ENCODE assay signal across 12 cellular contexts in genomic region chr16:88855176-88855575, GRCh38. TPM values are rescaled to one million over a fixed set of nuclear protein-coding genes. Genes with fewer than 3 reads are reported as not detected.
DNase-seq lines count a peak whose midpoint lies in the region; ATAC-seq and TF ChIP-seq lines count a peak whose summit lies in the region.
"Had no signal": no experiment of that assay in that cellular context is flagged by ENCODE, and none has a peak within 500 bp of the region (broad histone marks: within the 10 kb centered on the region; RNA-seq: fewer than 3 reads in every experiment).

No MANE protein-coding gene starts in this region.

- H3K4ac ChIP-seq in H9 (ENCODE audit: low read depth, low read length): no peak overlapping the region

- intact Hi-C loops in activated T-helper 2 cell treated with anti-CD3 and anti-CD28 coated beads, Interferon-gamma antibody, Interleukin-2, Interleukin-4, amounts not matched to agents 10 μg/mL and 5 μg/mL and 100 μg/mL, durations not matched to agents 14 hours and 24 hours and 36 hours (cut with micrococcal nuclease): no loop called here

- H3K36me3 Mint-ChIP-seq in H9 (ENCODE audit: insufficient read depth in 1 of 3, low read depth in 3 of 3): peaks cover 19 to 37% (median 26%) of the 10 kb centered on the region in 3 experiments
- peaks cover 9% of the 10 kb centered on the region for H3K36me3 Mint-ChIP-seq in activated T-helper 2 cell treated with anti-CD3 and anti-CD28 coated beads, Interferon-gamma antibody, Interleukin-2, Interleukin-4, amounts not matched to agents 10 μg/mL and 5 μg/mL and 100 μg/mL, durations not matched to agents 14 hours and 24 hours and 36 hours (ENCODE audit: low read depth)
- peaks cover 0 to 20% (median 0%) of the 10 kb centered on the region in 3 donors for H3K36me3 Mint-ChIP-seq in naive thymus-derived CD8-positive, alpha-beta T cell

- H2BK12ac ChIP-seq in H9 (ENCODE audit: insufficient read length, low read depth, low read length): no peak overlapping the region

- no peak overlapping the region for H3T11ph ChIP-seq in H9 (ENCODE audit: low read length)

- no peaks in the 10 kb centered on the region for H3K27me3 ChIP-seq in H9 (ENCODE audit: insufficient read depth, low read length)

- no peak overlapping the region for H4K8ac ChIP-seq in H9 (replicated peaks; ENCODE audit: insufficient read length, low read depth, low read length)

- H2AFZ ChIP-seq in H9 (ENCODE audit: low read length): no peak overlapping the region

- no peak overlapping the region for H3K14ac ChIP-seq in H9 (ENCODE audit: insufficient read depth, low read length)

- peak; percentile 53 for DNase-seq in CD1c-positive myeloid dendritic cell (ENCODE audit: extremely low spot score)
- no peak for DNase-seq in H9
- DNase-seq in activated T-helper 2 cell treated with anti-CD3 and anti-CD28 coated beads, Interferon-gamma antibody, Interleukin-2, Interleukin-4, amounts not matched to agents 10 μg/mL and 5 μg/mL and 100 μg/mL, durations not matched to agents 14 hours and 24 hours and 36 hours (ENCODE audit: low spot score): no peak
- DNase-seq in naive thymus-derived CD8-positive, alpha-beta T cell: peak in 1 of 10 donors; percentile 7
- no peak for DNase-seq in GM10248 (ENCODE audit: extremely low spot score)
- no peak for DNase-seq in NCI-H146 treated with DMSO at 0.1 percent for 48 hours (lab: John Stamatoyannopoulos, UW; ENCODE audit: unreplicated experiment)
- DNase-seq in central memory CD4-positive, alpha-beta T cell: no peak
- DNase-seq: NCI-H1436, psoas muscle had no signal

- no peaks in the 10 kb centered on the region for H3K79me2 ChIP-seq in H9 (ENCODE audit: insufficient read depth, low read length)

- no peak overlapping the region for H3K18ac ChIP-seq in H9 (ENCODE audit: insufficient read length, low read depth, low read length)

- H3K23ac ChIP-seq in H9 (ENCODE audit: insufficient read length, low read depth, low read length): no peak overlapping the region

- POLR2A ChIA-PET in naive thymus-derived CD8-positive, alpha-beta T cell (lab: Charles Lee): interaction anchor here (0.7 kb wide), 1 partner anchor 43 kb away, joined by 4 read pairs; the partner anchor contains the start of gene APRT
- POLR2A ChIA-PET in GM10248 (lab: Yijun Ruan, JAX): interaction anchor here (0.6 to 1.0 kb wide), 2 partner anchors 44 to 83 kb away, joined by 3 to 4 read pairs; no protein-coding TSS in a partner anchor

- H4K20me1 ChIP-seq in H9 (ENCODE audit: control insufficient read depth, insufficient read depth, insufficient read length): no peaks in the 10 kb centered on the region

- peak overlapping the region; percentile 34 to 57; a peak in 4 of 5 replicates for H3K4me3 Mint-ChIP-seq in H9
- peak overlapping the region; percentile 60 for H3K4me3 Mint-ChIP-seq in activated T-helper 2 cell treated with anti-CD3 and anti-CD28 coated beads, Interferon-gamma antibody, Interleukin-2, Interleukin-4, amounts not matched to agents 10 μg/mL and 5 μg/mL and 100 μg/mL, durations not matched to agents 14 hours and 24 hours and 36 hours (ENCODE audit: low read depth)
- peak overlapping the region; percentile 55 to 96 (median 80) for H3K4me3 Mint-ChIP-seq in naive thymus-derived CD8-positive, alpha-beta T cell

- TF ChIP-seq CTCF in H9 (conservative IDR thresholded peaks at IDR 0.05) (no peak), GM10248 (IDR thresholded peaks at IDR 0.05; ENCODE audit: control extremely low read depth, extremely low read depth, low read depth, missing control alignments) (no peak)

- H3K4me2 ChIP-seq in H9 (ENCODE audit: insufficient read depth, insufficient read length, low read length): no peak overlapping the region

- no peaks in the 10 kb centered on the region for H3K27me3 Mint-ChIP-seq in H9 (ENCODE audit: low read depth)
- no peaks in the 10 kb centered on the region for H3K27me3 Mint-ChIP-seq in activated T-helper 2 cell treated with anti-CD3 and anti-CD28 coated beads, Interferon-gamma antibody, Interleukin-2, Interleukin-4, amounts not matched to agents 10 μg/mL and 5 μg/mL and 100 μg/mL, durations not matched to agents 14 hours and 24 hours and 36 hours (ENCODE audit: low read depth)
- no peaks in the 10 kb centered on the region for H3K27me3 Mint-ChIP-seq in naive thymus-derived CD8-positive, alpha-beta T cell

- no peak overlapping the region for H4K5ac ChIP-seq in H9 (ENCODE audit: insufficient read length, low read depth, low read length)

- CTCF ChIA-PET in GM10248 (lab: Yijun Ruan, JAX): interaction anchor here (0.9 to 1.3 kb wide), 2 partner anchors 40 to 43 kb away, joined by 3 to 4 read pairs; partner anchors contain the start of gene APRT

- no peak overlapping the region for H3K27ac ChIP-seq in H9 (ENCODE audit: insufficient read length, low read depth, low read length)
- H3K27ac ChIP-seq: psoas muscle had no signal

- no peak overlapping the region for H2BK120ac ChIP-seq in H9 (ENCODE audit: low read depth, low read length, poor library complexity, severe bottlenecking)

- WGBS in H9 (ENCODE audit: extremely low coverage, insufficient read length, low lambda C conversion rate): 100% methylated on average over 1 of the region's 8 CpGs

- H2BK20ac ChIP-seq in H9 (ENCODE audit: low read depth, low read length, poor library complexity, severe bottlenecking): no peak overlapping the region

- H3K4me1 ChIP-seq in H9 (ENCODE audit: insufficient read depth, low read length): no peaks in the 10 kb centered on the region

- H3K23me2 ChIP-seq in H9 (ENCODE audit: insufficient read length, low read depth, low read length, poor library complexity, severe bottlenecking): peaks cover 8% of the 10 kb centered on the region

- peaks cover 9 to 18% of the 10 kb centered on the region in 2 experiments for H3K4me1 Mint-ChIP-seq in H9
- peaks cover 14% of the 10 kb centered on the region for H3K4me1 Mint-ChIP-seq in activated T-helper 2 cell treated with anti-CD3 and anti-CD28 coated beads, Interferon-gamma antibody, Interleukin-2, Interleukin-4, amounts not matched to agents 10 μg/mL and 5 μg/mL and 100 μg/mL, durations not matched to agents 14 hours and 24 hours and 36 hours (ENCODE audit: low read depth)
- peaks cover 22 to 48% (median 33%) of the 10 kb centered on the region in 4 donors for H3K4me1 Mint-ChIP-seq in naive thymus-derived CD8-positive, alpha-beta T cell

- no peak overlapping the region for H2BK15ac ChIP-seq in H9 (ENCODE audit: low read depth, low read length)

- no peak overlapping the region for H3K56ac ChIP-seq in H9 (ENCODE audit: insufficient read length, low read depth, low read length)

- H3K9me3 ChIP-seq in H9 (ENCODE audit: control insufficient read depth, low read depth, low read length): no peaks in the 10 kb centered on the region
- H3K9me3 ChIP-seq: psoas muscle had no signal

- no peak overlapping the region for H3K27ac Mint-ChIP-seq in H9
- peak overlapping the region; percentile 31 for H3K27ac Mint-ChIP-seq in activated T-helper 2 cell treated with anti-CD3 and anti-CD28 coated beads, Interferon-gamma antibody, Interleukin-2, Interleukin-4, amounts not matched to agents 10 μg/mL and 5 μg/mL and 100 μg/mL, durations not matched to agents 14 hours and 24 hours and 36 hours
- peak overlapping the region; percentile 24 to 91 (median 84) for H3K27ac Mint-ChIP-seq in naive thymus-derived CD8-positive, alpha-beta T cell

- no peaks in the 10 kb centered on the region for H3K79me1 ChIP-seq in H9 (ENCODE audit: insufficient read depth, low read depth, low read length, poor library complexity, severe bottlenecking)

- no peak overlapping the region for H4K91ac ChIP-seq in H9 (ENCODE audit: insufficient read length, low read depth, low read length)

- no peak overlapping the region for H3K9ac ChIP-seq in H9 (ENCODE audit: extremely low read depth, insufficient read length, low read length)

- no peak overlapping the region for H2AK5ac ChIP-seq in H9 (ENCODE audit: insufficient read length, low read length)

- H3K9me3 Mint-ChIP-seq in H9: peaks cover 0 to 6% of the 10 kb centered on the region in 2 experiments; a peak in 2 of 5 replicates
- no peaks in the 10 kb centered on the region for H3K9me3 Mint-ChIP-seq in activated T-helper 2 cell treated with anti-CD3 and anti-CD28 coated beads, Interferon-gamma antibody, Interleukin-2, Interleukin-4, amounts not matched to agents 10 μg/mL and 5 μg/mL and 100 μg/mL, durations not matched to agents 14 hours and 24 hours and 36 hours
- no peaks in the 10 kb centered on the region for H3K9me3 Mint-ChIP-seq in naive thymus-derived CD8-positive, alpha-beta T cell

- H2BK5ac ChIP-seq in H9 (ENCODE audit: insufficient read length, low read length): no peak overlapping the region

- no peak for ATAC-seq in naive thymus-derived CD8-positive, alpha-beta T cell
- no peak for ATAC-seq in GM21717 (IDR thresholded peaks at IDR 0.05; ENCODE audit: unreplicated experiment)
- ATAC-seq: psoas muscle had no signal

RNA-seq across cellular contexts. Expression of gene GALNS, which starts 1.6 kb away (rescaled TPM):
- total RNA-seq in H9 (2021): 20.0 and 20.3 TPM in 2 replicates
- 26.1 and 27.8 TPM in 2 replicates for total RNA-seq in activated T-helper 2 cell treated with anti-CD3 and anti-CD28 coated beads, Interferon-gamma antibody, Interleukin-2, Interleukin-4, amounts not matched to agents 10 μg/mL and 5 μg/mL and 100 μg/mL, durations not matched to agents 14 hours and 24 hours and 36 hours
- 10 to 100 TPM; 48.6 to 53.5 TPM for total RNA-seq in naive thymus-derived CD8-positive, alpha-beta T cell
- polyA plus RNA-seq in naive thymus-derived CD8-positive, alpha-beta T cell: 10 to 100 TPM in 2 of 3 donors, 1 to 10 TPM in 1; 7.8 to 11.9 (median 11.8) TPM

RNA-seq across cellular contexts. Expression of gene TRAPPC2L, which starts 1.8 kb away (rescaled TPM):
- total RNA-seq in H9 (2021): 90.3 and 102 TPM in 2 replicates
- total RNA-seq in activated T-helper 2 cell treated with anti-CD3 and anti-CD28 coated beads, Interferon-gamma antibody, Interleukin-2, Interleukin-4, amounts not matched to agents 10 μg/mL and 5 μg/mL and 100 μg/mL, durations not matched to agents 14 hours and 24 hours and 36 hours: 56.5 and 57.5 TPM in 2 replicates
- 10 to 100 TPM; 70.0 to 76.3 TPM for total RNA-seq in naive thymus-derived CD8-positive, alpha-beta T cell
- polyA plus RNA-seq in naive thymus-derived CD8-positive, alpha-beta T cell: 10 to 100 TPM; 81.8 to 86.5 (median 82.1) TPM

RNA-seq across cellular contexts. Expression of gene PABPN1L, which starts 11.3 kb away (rescaled TPM):
- total RNA-seq in H9 (2021): not detected in 2 replicates
- total RNA-seq in activated T-helper 2 cell treated with anti-CD3 and anti-CD28 coated beads, Interferon-gamma antibody, Interleukin-2, Interleukin-4, amounts not matched to agents 10 μg/mL and 5 μg/mL and 100 μg/mL, durations not matched to agents 14 hours and 24 hours and 36 hours: not detected in 2 replicates
- not detected for total RNA-seq in naive thymus-derived CD8-positive, alpha-beta T cell
- not detected for polyA plus RNA-seq in naive thymus-derived CD8-positive, alpha-beta T cell
- total RNA-seq: activated CD8-positive, alpha-beta memory T cell treated with anti-CD3 and anti-CD28 coated beads for 36 hours; lower leg skin; psoas muscle had no signal
- polyA plus RNA-seq: psoas muscle had no signal

RNA-seq across cellular contexts. Expression of gene APRT, which starts 43.4 kb away (rescaled TPM):
- 246 and 254 TPM in 2 replicates for total RNA-seq in H9 (2021)
- 294 and 300 TPM in 2 replicates for total RNA-seq in activated T-helper 2 cell treated with anti-CD3 and anti-CD28 coated beads, Interferon-gamma antibody, Interleukin-2, Interleukin-4, amounts not matched to agents 10 μg/mL and 5 μg/mL and 100 μg/mL, durations not matched to agents 14 hours and 24 hours and 36 hours
- total RNA-seq in naive thymus-derived CD8-positive, alpha-beta T cell: 100 to 1,000 TPM; 174 to 183 TPM
- polyA plus RNA-seq in naive thymus-derived CD8-positive, alpha-beta T cell: 100 to 1,000 TPM; 428 to 492 (median 431) TPM

RNA-seq across cellular contexts. Expression of gene CDT1, which starts 51.6 kb away (rescaled TPM):
- 74.1 and 79.7 TPM in 2 replicates for total RNA-seq in H9 (2021)
- 79.9 and 90.9 TPM in 2 replicates for total RNA-seq in activated T-helper 2 cell treated with anti-CD3 and anti-CD28 coated beads, Interferon-gamma antibody, Interleukin-2, Interleukin-4, amounts not matched to agents 10 μg/mL and 5 μg/mL and 100 μg/mL, durations not matched to agents 14 hours and 24 hours and 36 hours
- under 1 TPM in 1 of 2 experiments, not detected in 1; 0.74 TPM for total RNA-seq in naive thymus-derived CD8-positive, alpha-beta T cell
- under 1 TPM; 0.13 to 0.46 (median 0.26) TPM for polyA plus RNA-seq in naive thymus-derived CD8-positive, alpha-beta T cell

Comparison
In these comparisons a context has a peak if more than half of its experiments do, and no peak if none do; other contexts are left out.
1. H3K27ac Mint-ChIP-seq: peak in activated T-helper 2 cell treated with anti-CD3 and anti-CD28 coated beads, Interferon-gamma antibody, Interleukin-2, Interleukin-4, amounts not matched to agents 10 μg/mL and 5 μg/mL and 100 μg/mL, durations not matched to agents 14 hours and 24 hours and 36 hours (single experiment) and naive thymus-derived CD8-positive, alpha-beta T cell (10 of 10); none in H9 (0 of 3).
2. Peak in every context shown above with its lines, with median percentiles within 50 percentile points of each other: H3K4me3 Mint-ChIP-seq.